ENCODE assay signal across 26 cellular contexts in genomic region chr15:52140646-52141045, GRCh38. TPM values are rescaled to one million over a fixed set of nuclear protein-coding genes. Genes with fewer than 3 reads are reported as not detected.
"Had no signal": no experiment of that assay in that cellular context is flagged by ENCODE, and none has a peak within 500 bp of the region (broad histone marks: within the 10 kb centered on the region; RNA-seq: fewer than 3 reads in every experiment).

No MANE protein-coding gene starts in this region.

- H3K4me3 ChIP-seq: body of pancreas, colonic mucosa, left ventricle myocardium inferior, lung, ovary, prostate gland, skin epidermis, uterus had no signal

- H3K27me3 ChIP-seq: body of pancreas, colonic mucosa, neutrophil, ovary, uterus had no signal

- H3K27ac ChIP-seq: colonic mucosa, left ventricle myocardium inferior, neutrophil, ovary, prostate gland, skin epidermis had no signal

- H3K9me3 ChIP-seq: body of pancreas, colonic mucosa, left ventricle myocardium inferior, neutrophil, ovary, prostate gland, uterus had no signal

- H3K36me3 ChIP-seq: colonic mucosa, left ventricle myocardium inferior, neutrophil, ovary, prostate gland, uterus had no signal

- H3K27ac Mint-ChIP-seq: activated B cell treated with CpG ODN at 0.5 μM for 24 hours; activated CD8-positive, alpha-beta T cell treated with anti-CD3 and anti-CD28 coated beads, Interleukin-2, amount 10 ng/mL, durations not matched to agents 7 days and 5 days; activated naive CD8-positive, alpha-beta T cell; stimulated activated naive CD8-positive, alpha-beta T cell treated with anti-CD3 and anti-CD28 coated beads, Interleukin-15, Interleukin-2, amounts not matched to agents 100 ng/mL and 50 ng/mL, for 24 hours had no signal

- H3K4me3 Mint-ChIP-seq: activated B cell treated with CpG ODN at 0.5 μM for 24 hours; activated CD8-positive, alpha-beta T cell treated with anti-CD3 and anti-CD28 coated beads, Interleukin-2, amount 10 ng/mL, durations not matched to agents 7 days and 5 days; activated naive CD8-positive, alpha-beta T cell; naive B cell; nephron progenitor cell; stimulated activated naive CD8-positive, alpha-beta T cell treated with anti-CD3 and anti-CD28 coated beads, Interleukin-15, Interleukin-2, amounts not matched to agents 100 ng/mL and 50 ng/mL, for 24 hours; type B pancreatic cell had no signal

- H3K9me3 Mint-ChIP-seq: activated B cell treated with CpG ODN at 0.5 μM for 24 hours; naive B cell; nephron progenitor cell; stimulated activated naive CD8-positive, alpha-beta T cell treated with anti-CD3 and anti-CD28 coated beads, Interleukin-15, Interleukin-2, amounts not matched to agents 100 ng/mL and 50 ng/mL, for 24 hours; type B pancreatic cell had no signal

- DNase-seq: activated B cell treated with CpG ODN at 0.5 μM for 24 hours; activated CD4-positive, alpha-beta T cell treated with anti-CD3 and anti-CD28 coated beads, Interleukin-2, amount 50 U/mL, for 1 hour; activated CD8-positive, alpha-beta T cell treated with anti-CD3 and anti-CD28 coated beads, Interleukin-2, amount 10 ng/mL, durations not matched to agents 7 days and 5 days; activated effector memory CD4-positive, alpha-beta T cell treated with Interleukin-2 at 50 U/mL for 16 hours; activated naive CD4-positive, alpha-beta T cell treated with Interleukin-2 at 50 U/mL for 16 hours; body of pancreas; cerebellar nuclear complex; colonic mucosa; effector CD8-positive, alpha-beta T cell; left ventricle myocardium inferior; naive B cell; nephron progenitor cell; ovary; retina; stimulated activated CD4-positive, alpha-beta T cell treated with anti-CD3 and anti-CD28 coated beads, Interleukin-12 subunit alpha, Interleukin-12 subunit beta, amount 100 ng/mL, for 4 hours; stimulated activated CD4-positive, alpha-beta T cell treated with anti-CD3 and anti-CD28 coated beads, Interleukin-4, amount 100 ng/mL, for 1 hour; uterus had no signal

- H3K27me3 Mint-ChIP-seq: activated B cell treated with CpG ODN at 0.5 μM for 24 hours; activated naive CD8-positive, alpha-beta T cell; naive B cell; stimulated activated naive CD8-positive, alpha-beta T cell treated with anti-CD3 and anti-CD28 coated beads, Interleukin-15, Interleukin-2, amounts not matched to agents 100 ng/mL and 50 ng/mL, for 24 hours; type B pancreatic cell had no signal

- H3K4me1 ChIP-seq: prostate gland, uterus had no signal

RNA-seq across cellular contexts. Expression of gene BCL2L10, which starts 28.1 kb away (rescaled TPM):
- total RNA-seq: left ventricle myocardium inferior, sciatic nerve, subcutaneous adipose tissue had no signal
